ENCODE assay signal across 19 cellular contexts in the genomic region with DNA sequence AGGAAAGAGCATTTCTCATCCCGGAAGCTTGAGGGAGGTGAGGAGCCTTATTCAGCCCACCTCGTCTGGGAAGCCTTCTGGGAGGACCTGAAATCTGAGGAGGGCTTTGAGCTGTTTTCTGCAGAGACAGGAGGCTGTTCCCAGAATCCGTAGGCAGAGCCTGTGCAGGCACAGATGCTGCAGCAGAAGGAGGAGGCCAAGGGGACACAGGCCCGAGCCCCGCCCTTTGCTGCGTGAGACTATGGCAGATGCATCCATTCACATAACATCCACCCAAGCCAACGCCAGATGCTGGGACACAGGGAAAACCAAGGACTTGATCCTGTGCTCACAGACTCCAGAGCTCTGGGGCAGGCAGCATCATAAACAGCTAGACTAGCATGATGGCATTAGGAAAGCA.
"Had no signal": no experiment of that assay in that cellular context is flagged by ENCODE, and none has a peak within 500 bp of the region (broad histone marks: within the 10 kb centered on the region; RNA-seq: fewer than 3 reads in every experiment).

No MANE protein-coding gene starts in this region.

- DNase-seq: activated naive CD4-positive, alpha-beta T cell treated with Interleukin-2 at 50 U/mL for 16 hours; aorta; endodermal cell; erythroblast; gastrocnemius medialis; mammary epithelial cell; mucosa of descending colon; naive thymus-derived CD4-positive, alpha-beta T cell; nucleus accumbens; right cardiac atrium; stimulated activated CD4-positive, alpha-beta T cell treated with anti-CD3 and anti-CD28 coated beads, Interleukin-15, amount 100 ng/mL, for 24 hours; stimulated activated CD4-positive, alpha-beta T cell treated with anti-CD3 and anti-CD28 coated beads, Interleukin-4, amount 100 ng/mL, for 1 hour; stimulated activated naive CD4-positive, alpha-beta T cell; tibial artery had no signal

- H3K27ac Mint-ChIP-seq: activated T-helper 1 cell treated with anti-CD3 and anti-CD28 coated beads, Interleukin-12 subunit alpha, Interleukin-12 subunit beta, Interleukin-2, Interleukin-4 antibody, amounts not matched to agents 30 ng/mL and 10 ng/mL and 1 ng/mL, durations not matched to agents 14 hours and 24 hours and 36 hours; endodermal cell; naive thymus-derived CD4-positive, alpha-beta T cell; T-helper 2 cell treated with Interferon-gamma antibody and Interleukin-4, amounts not matched to agents 5 μg/mL and 100 μg/mL, for 36 hours had no signal

- H3K4me1 Mint-ChIP-seq: endodermal cell; naive thymus-derived CD4-positive, alpha-beta T cell had no signal

- H3K4me1 ChIP-seq: gastrocnemius medialis, prostate gland, tibial artery had no signal

- ATAC-seq: gastrocnemius medialis; left lobe of liver; mucosa of descending colon; naive thymus-derived CD4-positive, alpha-beta T cell; right cardiac atrium had no signal

- H3K9me3 ChIP-seq: gastrocnemius medialis, mucosa of descending colon, prostate gland had no signal

- H3K4me3 Mint-ChIP-seq: activated T-helper 1 cell treated with anti-CD3 and anti-CD28 coated beads, Interleukin-12 subunit alpha, Interleukin-12 subunit beta, Interleukin-2, Interleukin-4 antibody, amounts not matched to agents 30 ng/mL and 10 ng/mL and 1 ng/mL, durations not matched to agents 14 hours and 24 hours and 36 hours; endodermal cell; naive thymus-derived CD4-positive, alpha-beta T cell; T-helper 2 cell treated with Interferon-gamma antibody and Interleukin-4, amounts not matched to agents 5 μg/mL and 100 μg/mL, for 36 hours had no signal

- H3K27me3 ChIP-seq: gastrocnemius medialis had no signal

- H3K27ac ChIP-seq: gastrocnemius medialis, prostate gland, skin epidermis, tibial artery had no signal
